Comparison of ENCODE assay signal across 8 cellular contexts in genomic region chr13:76980075-76980718, GRCh38. TPM values are rescaled to one million over a fixed set of nuclear protein-coding genes. Genes with fewer than 3 reads are reported as not detected.
DNase-seq lines count a peak whose midpoint lies in the region; TF ChIP-seq lines count a peak whose summit lies in the region.

No MANE protein-coding gene starts in this region.

- H3K4me1 Mint-ChIP-seq in HFFc6 (ENCODE audit: low read depth) (peaks cover 9% of the 10 kb centered on the region), MCF 10A (ENCODE audit: insufficient read depth, unreplicated experiment) (peaks cover 19% of the 10 kb centered on the region)

- H3K27me3 Mint-ChIP-seq in HFFc6 (ENCODE audit: insufficient read depth) (peaks cover 20% of the 10 kb centered on the region), MCF 10A (ENCODE audit: insufficient read depth, unreplicated experiment) (peaks cover 20% of the 10 kb centered on the region)

- H3K27ac Mint-ChIP-seq in HFFc6 (no peak overlapping the region), MCF 10A (ENCODE audit: low read depth, unreplicated experiment) (no peak overlapping the region)

- H3K27me3 ChIP-seq in WERI-Rb-1 (ENCODE audit: insufficient read depth, low read depth, severe bottlenecking) (no peaks in the 10 kb centered on the region), kidney epithelial cell (ENCODE audit: control insufficient read depth, insufficient read depth, low read length) (no peaks in the 10 kb centered on the region)

- TF ChIP-seq CTCF in HFFc6 (IDR thresholded peaks at IDR 0.05) (peak; percentile 99), NB4 (IDR thresholded peaks at IDR 0.05; ENCODE audit: low read depth, low read length) (peak; percentile 94), WERI-Rb-1 (IDR thresholded peaks at IDR 0.05; ENCODE audit: low read depth, low read length) (peak; percentile 83), MCF 10A (IDR thresholded peaks at IDR 0.05; ENCODE audit: unreplicated experiment) (peak; percentile 94), kidney epithelial cell (IDR thresholded peaks at IDR 0.05; ENCODE audit: insufficient read depth, low read length, poor library complexity, severe bottlenecking) (peak; percentile 99)

- CTCF ChIA-PET in MCF 10A (lab: Yijun Ruan, JAX), result interaction anchor here (0.6 to 6.5 kb wide), 50 partner anchors 10 to 1641 kb away, joined by 3 to 82 read pairs (median 4); partner anchors contain the start of genes CLN5 and KCTD12

- TF ChIP-seq POLR2A in NB4 (IDR thresholded peaks at IDR 0.05; ENCODE audit: extremely low read depth, insufficient read length), result no peak

- POLR2A ChIA-PET in MCF 10A (lab: Yijun Ruan, JAX), result interaction anchor here (0.8 to 2.7 kb wide), 7 partner anchors 10 to 94 kb away, joined by 3 to 11 read pairs (median 5); partner anchors contain the start of genes CLN5 and KCTD12

- intact Hi-C loops in MCF 10A (cut with micrococcal nuclease), result loop anchor here (1.0 to 5.0 kb wide), 3 partner anchors 77 to 1110 kb away; partner anchors contain the start of gene KCTD12

- no peak overlapping the region for H3K27ac ChIP-seq in WERI-Rb-1

- no TSS peak for BruUV-seq in MCF 10A (replicated peaks; lab: Mats Ljungman, UMichigan)

- H3K36me3 Mint-ChIP-seq in HFFc6 (ENCODE audit: low read depth) (no peaks in the 10 kb centered on the region), MCF 10A (ENCODE audit: insufficient read depth, unreplicated experiment) (peaks cover 10% of the 10 kb centered on the region)

- H3K9me3 ChIP-seq in WERI-Rb-1 (ENCODE audit: severe bottlenecking), result no peaks in the 10 kb centered on the region

- H3K9me3 Mint-ChIP-seq in HFFc6, result no peaks in the 10 kb centered on the region
- no peaks in the 10 kb centered on the region for H3K9me3 Mint-ChIP-seq in MCF 10A (ENCODE audit: unreplicated experiment)

- H3K4me3 ChIP-seq in NB4 (ENCODE audit: low read depth, low read length) (no peak overlapping the region), WERI-Rb-1 (ENCODE audit: low read depth, low read length) (no peak overlapping the region), kidney epithelial cell (ENCODE audit: low read depth, low read length) (peak overlapping the region; percentile 15)

- H3K36me3 ChIP-seq in WERI-Rb-1 (no peaks in the 10 kb centered on the region), kidney epithelial cell (ENCODE audit: control insufficient read depth, insufficient read depth, low read length) (no peaks in the 10 kb centered on the region)

- H3K4me3 Mint-ChIP-seq in HFFc6 (no peak overlapping the region), MCF 10A (ENCODE audit: unreplicated experiment) (peak overlapping the region; percentile 52)

- DNase-seq in DMS 273 (lab: John Stamatoyannopoulos, UW; ENCODE audit: unreplicated experiment) (peak; percentile 89), DMS 273 treated with DMSO at 0.1 percent for 48 hours (lab: John Stamatoyannopoulos, UW) (no peak), HFFc6 (peak; percentile 27), NB4 (ENCODE audit: low read depth) (peak; percentile 76), WERI-Rb-1 (peak; percentile 67), MCF 10A (ENCODE audit: unreplicated experiment) (peak; percentile 70), kidney epithelial cell (ENCODE audit: low read depth) (no peak)
- peak; percentile 82 for DNase-seq in stimulated activated CD4-positive, alpha-beta T cell treated with anti-CD3 and anti-CD28 coated beads, Interleukin-1b, Interleukin-23, amount 100 ng/mL, for 48 hours

RNA-seq across cellular contexts. Expression of gene CLN5, which starts 11.7 kb away (rescaled TPM):
- 10 to 100 TPM; 28.4 to 35.1 (median 29.8) TPM for total RNA-seq in HFFc6 (2021; fragmentation: NEBNext Ultra II Directional; extraction: Animal tissue kit (Norgen Biotek cat#: 25700))
- total RNA-seq in MCF 10A (2022), result 16.0 and 17.8 TPM in 2 replicates
- 20.5 and 26.4 TPM in 2 replicates for total RNA-seq in kidney epithelial cell

RNA-seq across cellular contexts. Expression of gene ACOD1, which starts 31.9 kb away (rescaled TPM):
- total RNA-seq in HFFc6 (2021; fragmentation: NEBNext Ultra II Directional; extraction: Animal tissue kit (Norgen Biotek cat#: 25700)), result not detected
- not detected in 2 replicates for total RNA-seq in MCF 10A (2022)
- not detected in 2 replicates for total RNA-seq in kidney epithelial cell

RNA-seq across cellular contexts. Expression of gene FBXL3, which starts 46.8 kb away (rescaled TPM):
- total RNA-seq in HFFc6 (2021; fragmentation: NEBNext Ultra II Directional; extraction: Animal tissue kit (Norgen Biotek cat#: 25700)), result 10 to 100 TPM; 31.6 to 36.5 (median 34.8) TPM
- total RNA-seq in MCF 10A (2022) (32.5 and 34.9 TPM in 2 replicates), kidney epithelial cell (35.2 and 38.0 TPM in 2 replicates)

Comparison
In these comparisons a context has a peak if more than half of its experiments do, and no peak if none do; other contexts are left out.
1. DNase-seq: peak in DMS 273 (single experiment), HFFc6 (single experiment), NB4 (single experiment), WERI-Rb-1 (single experiment), MCF 10A (single experiment) and stimulated activated CD4-positive, alpha-beta T cell treated with anti-CD3 and anti-CD28 coated beads, Interleukin-1b, Interleukin-23, amount 100 ng/mL, for 48 hours (single experiment); none in DMS 273 treated with DMSO at 0.1 percent for 48 hours (single experiment) and kidney epithelial cell (single experiment).
2. Peak in every context shown above with its lines, with median percentiles within 50 percentile points of each other: CTCF ChIP-seq.